In genomic region chr9:133339641-133340040, GRCh38 we compare ENCODE assay signal across 18 cellular contexts. TPM values are rescaled to one million over a fixed set of nuclear protein-coding genes. Genes with fewer than 3 reads are reported as not detected.
A peak's percentile ranks its signal among the peaks of the same experiment; 100 is the strongest.
DNase-seq lines count a peak whose midpoint lies in the region; ATAC-seq and TF ChIP-seq lines count a peak whose summit lies in the region.
"Had no signal": no experiment of that assay in that cellular context is flagged by ENCODE, and none has a peak within 500 bp of the region (broad histone marks: within the 10 kb centered on the region; RNA-seq: fewer than 3 reads in every experiment).

No MANE protein-coding gene starts in this region.

- no peak for ATAC-seq in CD8-positive, alpha-beta T cell
- ATAC-seq in activated naive CD8-positive, alpha-beta T cell treated with anti-CD3 and anti-CD28 coated beads, Interleukin-2, amount 10 ng/mL, durations not matched to agents 7 days and 5 days (ENCODE audit: low read depth): no peak
- ATAC-seq in natural killer cell (no peak), HG03565 (IDR thresholded peaks at IDR 0.05; ENCODE audit: unreplicated experiment) (no peak)
- ATAC-seq: K562, right cardiac atrium had no signal

- no peaks in the 10 kb centered on the region for H3K9me3 Mint-ChIP-seq in CD8-positive, alpha-beta T cell
- H3K9me3 Mint-ChIP-seq in activated naive CD8-positive, alpha-beta T cell treated with anti-CD3 and anti-CD28 coated beads, Interleukin-2, amount 10 ng/mL, durations not matched to agents 7 days and 5 days: no peaks in the 10 kb centered on the region
- H3K9me3 Mint-ChIP-seq in natural killer cell: no peaks in the 10 kb centered on the region
- no peaks in the 10 kb centered on the region for H3K9me3 Mint-ChIP-seq in activated T-helper 1 cell treated with anti-CD3 and anti-CD28 coated beads, Interleukin-12 subunit alpha, Interleukin-12 subunit beta, Interleukin-2, Interleukin-4 antibody, amounts not matched to agents 30 ng/mL and 10 ng/mL and 1 ng/mL, durations not matched to agents 14 hours and 24 hours and 36 hours
- H3K9me3 Mint-ChIP-seq: central memory CD8-positive, alpha-beta T cell had no signal

- peaks cover 66% of the 10 kb centered on the region for H3K4me1 ChIP-seq in BLaER1
- H3K4me1 ChIP-seq in CD8-positive, alpha-beta T cell (ENCODE audit: insufficient read depth, low read length): peaks cover 34% of the 10 kb centered on the region

- peaks cover 67% of the 10 kb centered on the region for H3K36me3 ChIP-seq in BLaER1
- peaks cover 13% of the 10 kb centered on the region for H3K36me3 ChIP-seq in CD8-positive, alpha-beta T cell (ENCODE audit: insufficient read depth, low read length)

- intact Hi-C loops in CD8-positive, alpha-beta T cell (cut with DNase I, micrococcal nuclease): loop anchor here (5.0 to 10.0 kb wide), 4 partner anchors 395 to 823 kb away; partner anchors contain the start of genes BRD3OS (in 1 of the 2), RNU6ATAC (in 1 of the 2), TSC1 (in 1 of the 2) and WDR5 (in 1 of the 2)
- intact Hi-C loops in natural killer cell (cut with micrococcal nuclease): no loop called here
- intact Hi-C loops in activated T-helper 1 cell treated with anti-CD3 and anti-CD28 coated beads, Interleukin-12 subunit alpha, Interleukin-12 subunit beta, Interleukin-2, Interleukin-4 antibody, amounts not matched to agents 30 ng/mL and 10 ng/mL and 1 ng/mL, durations not matched to agents 14 hours and 24 hours and 36 hours (cut with micrococcal nuclease): loop anchor here (5.0 to 10.0 kb wide), 2 partner anchors 667 to 985 kb away; partner anchors contain the start of genes GTF3C4 and SETX

- H3K4me2 ChIP-seq in BLaER1: no peak overlapping the region; the same call in 1 of the 2 replicates

- POLR2A ChIA-PET in CD8-positive, alpha-beta T cell (lab: Charles Lee): interaction anchor here (0.6 to 2.0 kb wide), 2 partner anchors 10 to 17 kb away, joined by 3 to 5 read pairs; partner anchors contain the start of genes SURF1 and SURF2
- POLR2A ChIA-PET in activated naive CD8-positive, alpha-beta T cell treated with anti-CD3 and anti-CD28 coated beads, Interleukin-2, amount 10 ng/mL, durations not matched to agents 7 days and 5 days (lab: Charles Lee): interaction anchor here (2.0 kb wide), 1 partner anchor 8 kb away, joined by 11 read pairs; the partner anchor contains the start of genes MED22 and RPL7A

- no peaks in the 10 kb centered on the region for H3K27me3 ChIP-seq in BLaER1
- no peaks in the 10 kb centered on the region for H3K27me3 ChIP-seq in CD8-positive, alpha-beta T cell (ENCODE audit: insufficient read depth, low read length)

- peak overlapping the region; percentile 77 for H3K27ac Mint-ChIP-seq in CD8-positive, alpha-beta T cell
- H3K27ac Mint-ChIP-seq in activated naive CD8-positive, alpha-beta T cell treated with anti-CD3 and anti-CD28 coated beads, Interleukin-2, amount 10 ng/mL, durations not matched to agents 7 days and 5 days: peak overlapping the region; percentile 92
- H3K27ac Mint-ChIP-seq in natural killer cell: peak overlapping the region; percentile 83 to 88
- H3K27ac Mint-ChIP-seq in activated T-helper 1 cell treated with anti-CD3 and anti-CD28 coated beads, Interleukin-12 subunit alpha, Interleukin-12 subunit beta, Interleukin-2, Interleukin-4 antibody, amounts not matched to agents 30 ng/mL and 10 ng/mL and 1 ng/mL, durations not matched to agents 14 hours and 24 hours and 36 hours: no peak overlapping the region

- no peak for DNase-seq in CD8-positive, alpha-beta T cell
- no peak for DNase-seq in activated naive CD8-positive, alpha-beta T cell treated with anti-CD3 and anti-CD28 coated beads, Interleukin-2, amount 10 ng/mL, durations not matched to agents 7 days and 5 days
- DNase-seq in natural killer cell (no peak), UCSD-AML1 (lab: John Stamatoyannopoulos, UW; ENCODE audit: unreplicated experiment) (no peak)
- no peak for DNase-seq in activated T-helper 1 cell treated with anti-CD3 and anti-CD28 coated beads, Interleukin-12 subunit alpha, Interleukin-12 subunit beta, Interleukin-2, Interleukin-4 antibody, amounts not matched to agents 30 ng/mL and 10 ng/mL and 1 ng/mL, durations not matched to agents 14 hours and 24 hours and 36 hours (ENCODE audit: low spot score)
- DNase-seq: amniotic stem cell; effector CD8-positive, alpha-beta T cell; midbrain; NCI-H2081; NCI-H510A; occipital lobe; SHP77 treated with DMSO at 0.1 percent for 48 hours; T-helper 9 cell had no signal

- H3K4me1 Mint-ChIP-seq in CD8-positive, alpha-beta T cell (ENCODE audit: low read depth): peaks cover 39% of the 10 kb centered on the region
- H3K4me1 Mint-ChIP-seq in activated naive CD8-positive, alpha-beta T cell treated with anti-CD3 and anti-CD28 coated beads, Interleukin-2, amount 10 ng/mL, durations not matched to agents 7 days and 5 days: peaks cover 31% of the 10 kb centered on the region
- H3K4me1 Mint-ChIP-seq in natural killer cell: peaks cover 48 to 53% of the 10 kb centered on the region in 2 donors
- H3K4me1 Mint-ChIP-seq in activated T-helper 1 cell treated with anti-CD3 and anti-CD28 coated beads, Interleukin-12 subunit alpha, Interleukin-12 subunit beta, Interleukin-2, Interleukin-4 antibody, amounts not matched to agents 30 ng/mL and 10 ng/mL and 1 ng/mL, durations not matched to agents 14 hours and 24 hours and 36 hours (ENCODE audit: low read depth): peaks cover 8% of the 10 kb centered on the region

- no peak overlapping the region for H3K4me3 Mint-ChIP-seq in CD8-positive, alpha-beta T cell
- H3K4me3 Mint-ChIP-seq in activated naive CD8-positive, alpha-beta T cell treated with anti-CD3 and anti-CD28 coated beads, Interleukin-2, amount 10 ng/mL, durations not matched to agents 7 days and 5 days: peak overlapping the region; percentile 9
- peak overlapping the region; percentile 67 for H3K4me3 Mint-ChIP-seq in natural killer cell
- H3K4me3 Mint-ChIP-seq in activated T-helper 1 cell treated with anti-CD3 and anti-CD28 coated beads, Interleukin-12 subunit alpha, Interleukin-12 subunit beta, Interleukin-2, Interleukin-4 antibody, amounts not matched to agents 30 ng/mL and 10 ng/mL and 1 ng/mL, durations not matched to agents 14 hours and 24 hours and 36 hours: no peak overlapping the region
- H3K4me3 Mint-ChIP-seq: central memory CD8-positive, alpha-beta T cell had no signal

- H3K27me3 Mint-ChIP-seq in CD8-positive, alpha-beta T cell (ENCODE audit: low read depth): no peaks in the 10 kb centered on the region
- no peaks in the 10 kb centered on the region for H3K27me3 Mint-ChIP-seq in activated naive CD8-positive, alpha-beta T cell treated with anti-CD3 and anti-CD28 coated beads, Interleukin-2, amount 10 ng/mL, durations not matched to agents 7 days and 5 days
- no peaks in the 10 kb centered on the region for H3K27me3 Mint-ChIP-seq in natural killer cell (ENCODE audit: low read depth in 2 of 2)
- H3K27me3 Mint-ChIP-seq in activated T-helper 1 cell treated with anti-CD3 and anti-CD28 coated beads, Interleukin-12 subunit alpha, Interleukin-12 subunit beta, Interleukin-2, Interleukin-4 antibody, amounts not matched to agents 30 ng/mL and 10 ng/mL and 1 ng/mL, durations not matched to agents 14 hours and 24 hours and 36 hours (ENCODE audit: insufficient read depth): no peaks in the 10 kb centered on the region
- H3K27me3 Mint-ChIP-seq: central memory CD8-positive, alpha-beta T cell had no signal

- no peak for TF ChIP-seq CTCF in CD8-positive, alpha-beta T cell (IDR thresholded peaks at IDR 0.05)
- no peak for TF ChIP-seq CTCF in natural killer cell (IDR thresholded peaks at IDR 0.05)

- 0 out of 2 replicates have a peak overlapping the region, but pooled peaks have one; percentile 61 for H3K9ac ChIP-seq in BLaER1

- H4K20me1 ChIP-seq in BLaER1: peaks cover 27% of the 10 kb centered on the region

- no peaks in the 10 kb centered on the region for H3K9me3 ChIP-seq in BLaER1
- no peaks in the 10 kb centered on the region for H3K9me3 ChIP-seq in CD8-positive, alpha-beta T cell (ENCODE audit: low read length)

- peak overlapping the region; percentile 83 for H3K27ac ChIP-seq in BLaER1
- H3K27ac ChIP-seq in CD8-positive, alpha-beta T cell (ENCODE audit: low read depth, low read length): no peak overlapping the region

- no peak overlapping the region for H3K4me3 ChIP-seq in BLaER1
- H3K4me3 ChIP-seq in CD8-positive, alpha-beta T cell (ENCODE audit: low read depth, low read length): no peak overlapping the region
- H3K4me3 ChIP-seq: K562 had no signal

- peaks cover 56% of the 10 kb centered on the region for H3K36me3 Mint-ChIP-seq in CD8-positive, alpha-beta T cell
- H3K36me3 Mint-ChIP-seq in activated naive CD8-positive, alpha-beta T cell treated with anti-CD3 and anti-CD28 coated beads, Interleukin-2, amount 10 ng/mL, durations not matched to agents 7 days and 5 days: peaks cover 26% of the 10 kb centered on the region
- H3K36me3 Mint-ChIP-seq in natural killer cell: peaks cover 8% of the 10 kb centered on the region
- peaks cover 35% of the 10 kb centered on the region for H3K36me3 Mint-ChIP-seq in activated T-helper 1 cell treated with anti-CD3 and anti-CD28 coated beads, Interleukin-12 subunit alpha, Interleukin-12 subunit beta, Interleukin-2, Interleukin-4 antibody, amounts not matched to agents 30 ng/mL and 10 ng/mL and 1 ng/mL, durations not matched to agents 14 hours and 24 hours and 36 hours (ENCODE audit: low read depth)

- CTCF ChIA-PET in CD8-positive, alpha-beta T cell (lab: Charles Lee): interaction anchor here (0.7 to 2.0 kb wide), 4 partner anchors 8 to 31 kb away, joined by 4 to 7 read pairs (median 4); partner anchors contain the start of genes MED22 and RPL7A

RNA-seq across cellular contexts. Expression of gene SURF6, which starts 3.7 kb away (rescaled TPM):
- 10 to 100 TPM; 17.0 to 17.8 TPM for total RNA-seq in CD8-positive, alpha-beta T cell
- total RNA-seq in activated naive CD8-positive, alpha-beta T cell treated with anti-CD3 and anti-CD28 coated beads, Interleukin-2, amount 10 ng/mL, durations not matched to agents 7 days and 5 days: 10 to 100 TPM; 20.5 to 21.0 TPM
- 10 to 100 TPM; 13.8 to 23.5 (median 21.3) TPM for total RNA-seq in natural killer cell
- total RNA-seq in activated T-helper 1 cell treated with anti-CD3 and anti-CD28 coated beads, Interleukin-12 subunit alpha, Interleukin-12 subunit beta, Interleukin-2, Interleukin-4 antibody, amounts not matched to agents 30 ng/mL and 10 ng/mL and 1 ng/mL, durations not matched to agents 14 hours and 24 hours and 36 hours: 29.0 and 29.8 TPM in 2 replicates

RNA-seq across cellular contexts. Expression of gene MED22, which starts 8.3 kb away (rescaled TPM):
- 10 to 100 TPM; 17.8 to 21.2 TPM for total RNA-seq in CD8-positive, alpha-beta T cell
- 10 to 100 TPM; 27.8 to 35.5 TPM for total RNA-seq in activated naive CD8-positive, alpha-beta T cell treated with anti-CD3 and anti-CD28 coated beads, Interleukin-2, amount 10 ng/mL, durations not matched to agents 7 days and 5 days
- total RNA-seq in natural killer cell: 10 to 100 TPM; 23.8 to 37.0 (median 28.1) TPM
- total RNA-seq in activated T-helper 1 cell treated with anti-CD3 and anti-CD28 coated beads, Interleukin-12 subunit alpha, Interleukin-12 subunit beta, Interleukin-2, Interleukin-4 antibody, amounts not matched to agents 30 ng/mL and 10 ng/mL and 1 ng/mL, durations not matched to agents 14 hours and 24 hours and 36 hours: 37.9 and 40.5 TPM in 2 replicates

RNA-seq across cellular contexts. Expression of gene RPL7A, which starts 8.4 kb away (rescaled TPM):
- 1,000 to 10,000 TPM; 2,612 to 2,623 TPM for total RNA-seq in CD8-positive, alpha-beta T cell
- 1,000 to 10,000 TPM; 1,843 to 1,855 TPM for total RNA-seq in activated naive CD8-positive, alpha-beta T cell treated with anti-CD3 and anti-CD28 coated beads, Interleukin-2, amount 10 ng/mL, durations not matched to agents 7 days and 5 days
- 1,000 to 10,000 TPM; 1,409 to 1,616 (median 1,600) TPM for total RNA-seq in natural killer cell
- 2,401 and 2,463 TPM in 2 replicates for total RNA-seq in activated T-helper 1 cell treated with anti-CD3 and anti-CD28 coated beads, Interleukin-12 subunit alpha, Interleukin-12 subunit beta, Interleukin-2, Interleukin-4 antibody, amounts not matched to agents 30 ng/mL and 10 ng/mL and 1 ng/mL, durations not matched to agents 14 hours and 24 hours and 36 hours

RNA-seq across cellular contexts. Expression of gene SURF1, which starts 16.6 kb away (rescaled TPM):
- total RNA-seq in CD8-positive, alpha-beta T cell: 10 to 100 TPM; 34.3 to 36.8 TPM
- 10 to 100 TPM; 40.6 to 41.9 TPM for total RNA-seq in activated naive CD8-positive, alpha-beta T cell treated with anti-CD3 and anti-CD28 coated beads, Interleukin-2, amount 10 ng/mL, durations not matched to agents 7 days and 5 days
- 10 to 100 TPM; 35.6 to 44.4 (median 37.2) TPM for total RNA-seq in natural killer cell
- total RNA-seq in activated T-helper 1 cell treated with anti-CD3 and anti-CD28 coated beads, Interleukin-12 subunit alpha, Interleukin-12 subunit beta, Interleukin-2, Interleukin-4 antibody, amounts not matched to agents 30 ng/mL and 10 ng/mL and 1 ng/mL, durations not matched to agents 14 hours and 24 hours and 36 hours: 36.3 and 37.7 TPM in 2 replicates

RNA-seq across cellular contexts. Expression of gene SURF2, which starts 16.7 kb away (rescaled TPM):
- total RNA-seq in CD8-positive, alpha-beta T cell: 10 to 100 TPM; 18.6 to 21.9 TPM
- 10 to 100 TPM; 16.2 to 17.0 TPM for total RNA-seq in activated naive CD8-positive, alpha-beta T cell treated with anti-CD3 and anti-CD28 coated beads, Interleukin-2, amount 10 ng/mL, durations not matched to agents 7 days and 5 days
- 10 to 100 TPM; 14.3 to 14.9 (median 14.7) TPM for total RNA-seq in natural killer cell
- total RNA-seq in activated T-helper 1 cell treated with anti-CD3 and anti-CD28 coated beads, Interleukin-12 subunit alpha, Interleukin-12 subunit beta, Interleukin-2, Interleukin-4 antibody, amounts not matched to agents 30 ng/mL and 10 ng/mL and 1 ng/mL, durations not matched to agents 14 hours and 24 hours and 36 hours: 28.6 and 30.9 TPM in 2 replicates

Comparison
In these comparisons a context has a peak if more than half of its experiments do, and no peak if none do; other contexts are left out.
1. H3K4me3 Mint-ChIP-seq: peak in activated naive CD8-positive, alpha-beta T cell treated with anti-CD3 and anti-CD28 coated beads, Interleukin-2, amount 10 ng/mL, durations not matched to agents 7 days and 5 days (single experiment) and natural killer cell (single experiment); none in CD8-positive, alpha-beta T cell (single experiment) and activated T-helper 1 cell treated with anti-CD3 and anti-CD28 coated beads, Interleukin-12 subunit alpha, Interleukin-12 subunit beta, Interleukin-2, Interleukin-4 antibody, amounts not matched to agents 30 ng/mL and 10 ng/mL and 1 ng/mL, durations not matched to agents 14 hours and 24 hours and 36 hours (single experiment).